Comparison of ENCODE assay signal across 16 cellular contexts in the genomic region with DNA sequence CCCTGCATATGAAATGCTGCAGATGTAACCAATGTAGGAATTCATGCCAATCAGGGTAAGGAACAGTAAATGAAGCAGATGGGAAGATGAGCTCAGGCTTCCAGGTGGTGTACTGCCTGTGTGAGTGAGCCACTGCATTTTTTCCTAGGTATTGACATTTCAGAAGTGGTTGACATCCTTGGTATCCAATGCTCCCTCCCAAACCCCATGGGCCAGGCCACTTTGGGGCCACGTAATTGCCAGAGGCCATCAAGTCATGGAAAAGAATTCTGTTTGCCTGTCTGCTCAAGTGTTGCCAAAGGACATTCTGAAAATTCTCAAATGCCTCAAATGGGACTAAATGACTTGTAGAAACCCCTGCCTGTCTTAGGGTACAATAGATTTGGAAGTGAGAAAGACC.
DNase-seq lines count a peak whose midpoint lies in the region; ATAC-seq, FAIRE-seq and TF ChIP-seq lines count a peak whose summit lies in the region.
"Had no signal": no experiment of that assay in that cellular context is flagged by ENCODE, and none has a peak within 500 bp of the region (broad histone marks: within the 10 kb centered on the region; RNA-seq: fewer than 3 reads in every experiment).

No MANE protein-coding gene starts in this region.

- H3K9me2 ChIP-seq in Loucy (replicated peaks; ENCODE audit: low read depth, low read length): no peaks in the 10 kb centered on the region

- no peaks in the 10 kb centered on the region for H3K79me2 ChIP-seq in Loucy (ENCODE audit: insufficient read depth, low read length)

- no peaks in the 10 kb centered on the region for H3K36me3 Mint-ChIP-seq in natural killer cell
- H3K36me3 Mint-ChIP-seq in natural killer cell treated with Interleukin-12 subunit alpha and Interleukin-12 subunit beta and Interleukin-15 and Interleukin-18, amount 100 ng/mL, for 72 hours: no peaks in the 10 kb centered on the region
- H3K36me3 Mint-ChIP-seq in effector memory CD8-positive, alpha-beta T cell (ENCODE audit: insufficient read depth): no peaks in the 10 kb centered on the region

- peaks cover 16 to 19% of the 10 kb centered on the region in 2 donors for H3K4me1 Mint-ChIP-seq in natural killer cell
- H3K4me1 Mint-ChIP-seq in natural killer cell treated with Interleukin-12 subunit alpha and Interleukin-12 subunit beta and Interleukin-15 and Interleukin-18, amount 100 ng/mL, for 72 hours (ENCODE audit: low read depth in 2 of 2): peaks cover 15 to 16% of the 10 kb centered on the region in 2 donors
- peaks cover 17 to 27% of the 10 kb centered on the region in 2 donors for H3K4me1 Mint-ChIP-seq in effector memory CD8-positive, alpha-beta T cell (ENCODE audit: low read depth in 2 of 2)

- peaks cover 14% of the 10 kb centered on the region for H3F3A ChIP-seq in Loucy (ENCODE audit: low read depth)

- peak in 1 of 3 donors; percentile 5 for ATAC-seq in natural killer cell
- no peak for ATAC-seq in natural killer cell treated with Interleukin-12 subunit alpha and Interleukin-12 subunit beta and Interleukin-15 and Interleukin-18, amount 100 ng/mL, for 72 hours
- ATAC-seq in effector memory CD8-positive, alpha-beta T cell (replicated peaks): no peak
- ATAC-seq: HepG2 had no signal

- no peaks in the 10 kb centered on the region for H3K27me3 ChIP-seq in Loucy (ENCODE audit: insufficient read depth, low read length, poor library complexity, severe bottlenecking)
- H3K27me3 ChIP-seq: Peyer's patch had no signal

- no peak overlapping the region for H3K27ac Mint-ChIP-seq in natural killer cell
- peak overlapping the region in 1 of 2 donors; percentile 39 for H3K27ac Mint-ChIP-seq in natural killer cell treated with Interleukin-12 subunit alpha and Interleukin-12 subunit beta and Interleukin-15 and Interleukin-18, amount 100 ng/mL, for 72 hours
- peak overlapping the region; percentile 1 to 75 for H3K27ac Mint-ChIP-seq in effector memory CD8-positive, alpha-beta T cell
- H3K27ac Mint-ChIP-seq: H9 had no signal

- peak overlapping the region; percentile 22 for H3K4me3 Mint-ChIP-seq in natural killer cell
- H3K4me3 Mint-ChIP-seq in natural killer cell treated with Interleukin-12 subunit alpha and Interleukin-12 subunit beta and Interleukin-15 and Interleukin-18, amount 100 ng/mL, for 72 hours: no peak overlapping the region
- peak overlapping the region; percentile 45 to 58 for H3K4me3 Mint-ChIP-seq in effector memory CD8-positive, alpha-beta T cell
- H3K4me3 Mint-ChIP-seq: H9 had no signal

- no peaks in the 10 kb centered on the region for H3K9me3 Mint-ChIP-seq in natural killer cell
- H3K9me3 Mint-ChIP-seq in natural killer cell treated with Interleukin-12 subunit alpha and Interleukin-12 subunit beta and Interleukin-15 and Interleukin-18, amount 100 ng/mL, for 72 hours: no peaks in the 10 kb centered on the region
- H3K9me3 Mint-ChIP-seq in effector memory CD8-positive, alpha-beta T cell: no peaks in the 10 kb centered on the region
- H3K9me3 Mint-ChIP-seq: H9 had no signal

- no peaks in the 10 kb centered on the region for H3K36me3 ChIP-seq in Loucy (ENCODE audit: insufficient read depth, low read length)
- H3K36me3 ChIP-seq: Peyer's patch had no signal

- peak overlapping the region; percentile 43 for H3K4me3 ChIP-seq in Loucy (ENCODE audit: low read length, poor library complexity, severe bottlenecking)
- H3K4me3 ChIP-seq: Peyer's patch had no signal

- DNase-seq in natural killer cell (no peak), NCI-H69 (lab: John Stamatoyannopoulos, UW) (no peak), mucosa of gallbladder (ENCODE audit: low spot score) (no peak), urothelium cell line (ENCODE audit: low spot score) (no peak)
- DNase-seq in natural killer cell treated with Interleukin-12 subunit alpha and Interleukin-12 subunit beta and Interleukin-15 and Interleukin-18, amount 100 ng/mL, for 72 hours (ENCODE audit: low spot score): no peak
- DNase-seq in effector memory CD8-positive, alpha-beta T cell: no peak
- DNase-seq: ACHN, H9, NCI-H1105 treated with DMSO at 0.1 percent for 48 hours, NCI-H187, NCI-H2171 treated with DMSO at 0.1 percent for 48 hours, Peyer's patch, SHP77 had no signal

- peaks cover 87% of the 10 kb centered on the region for H3K4me1 ChIP-seq in Loucy (ENCODE audit: insufficient read depth, low read length, poor library complexity, severe bottlenecking)
- H3K4me1 ChIP-seq: Peyer's patch had no signal

- H2AFZ ChIP-seq in Loucy (ENCODE audit: low read length): no peak overlapping the region

- peaks cover 18 to 34% of the 10 kb centered on the region in 2 donors for H3K27me3 Mint-ChIP-seq in natural killer cell (ENCODE audit: low read depth in 2 of 2)
- peaks cover 19 to 22% of the 10 kb centered on the region in 2 donors for H3K27me3 Mint-ChIP-seq in natural killer cell treated with Interleukin-12 subunit alpha and Interleukin-12 subunit beta and Interleukin-15 and Interleukin-18, amount 100 ng/mL, for 72 hours
- H3K27me3 Mint-ChIP-seq in effector memory CD8-positive, alpha-beta T cell: peaks cover 5 to 11% of the 10 kb centered on the region in 2 donors

- intact Hi-C loops in natural killer cell (cut with micrococcal nuclease): no loop called here

- no peak for FAIRE-seq in urothelium cell line (lab: Jason Lieb, UNC)
- FAIRE-seq: HepG2 had no signal

- H3K9me3 ChIP-seq in Loucy (ENCODE audit: insufficient read depth, low read depth, low read length): no peaks in the 10 kb centered on the region
- H3K9me3 ChIP-seq: Peyer's patch had no signal

- peak overlapping the region; percentile 72 for H3K4me2 ChIP-seq in Loucy (ENCODE audit: low read depth, low read length, poor library complexity, severe bottlenecking)
- H3K4me2 ChIP-seq: KMS-11 had no signal

- TF ChIP-seq CTCF in natural killer cell (IDR thresholded peaks at IDR 0.05) (no peak), Loucy (conservative IDR thresholded peaks at IDR 0.05; ENCODE audit: low read length) (no peak)

- H4K20me1 ChIP-seq in Loucy (ENCODE audit: insufficient read depth, low read length, poor library complexity, severe bottlenecking): no peaks in the 10 kb centered on the region

- H3K9ac ChIP-seq in Loucy (ENCODE audit: low read depth, low read length, poor library complexity, severe bottlenecking): peak overlapping the region; percentile 72
- H3K9ac ChIP-seq: KMS-11 had no signal

Comparison
In these comparisons a context has a peak if more than half of its experiments do, and no peak if none do; other contexts are left out.
1. H3K27ac Mint-ChIP-seq: peak in effector memory CD8-positive, alpha-beta T cell (2 of 2); none in natural killer cell (0 of 2).